21 cellular contexts compared by ENCODE assay signal in the genomic region with DNA sequence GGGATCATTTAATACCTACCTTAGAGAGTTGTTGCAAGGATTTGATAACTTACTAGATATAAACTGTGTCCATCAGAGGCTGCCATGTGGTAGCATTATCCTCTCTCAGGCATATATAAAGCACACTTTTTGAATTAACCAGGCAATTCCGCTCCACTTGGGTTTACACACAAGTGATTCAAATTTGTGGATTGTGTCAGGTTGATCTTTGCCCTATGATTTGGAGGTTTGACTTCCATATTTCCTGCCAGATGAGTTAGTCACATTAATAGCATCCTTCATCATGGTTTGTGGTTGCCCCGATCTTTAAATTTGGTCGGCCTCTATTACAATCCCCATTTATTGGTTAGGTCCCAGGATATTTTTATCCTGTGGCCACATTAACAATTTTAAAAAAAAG. TPM values are rescaled to one million over a fixed set of nuclear protein-coding genes. Genes with fewer than 3 reads are reported as not detected.
DNase-seq lines count a peak whose midpoint lies in the region; TF ChIP-seq lines count a peak whose summit lies in the region.
"Had no signal": no experiment of that assay in that cellular context is flagged by ENCODE, and none has a peak within 500 bp of the region (broad histone marks: within the 10 kb centered on the region; RNA-seq: fewer than 3 reads in every experiment).

No MANE protein-coding gene starts in this region.

- H3K27me3 ChIP-seq in adipocyte (replicated peaks; ENCODE audit: control insufficient read depth, insufficient read depth, low read length) (no peaks in the 10 kb centered on the region), ovary (no peaks in the 10 kb centered on the region)
- H3K27me3 ChIP-seq: body of pancreas, right atrium auricular region, tibial artery had no signal

- 77 to 96% (median 92%) methylated on average over 3 of the region's 3 CpGs for WGBS in ovary, 3 donors

- peaks cover 9% of the 10 kb centered on the region for H3K4me1 ChIP-seq in HEK293 (ENCODE audit: control insufficient read depth, insufficient read depth, low read length)
- H3K4me1 ChIP-seq in adipocyte (ENCODE audit: control insufficient read depth, insufficient read depth, low read length): peaks cover 5% of the 10 kb centered on the region
- peaks cover 5% of the 10 kb centered on the region for H3K4me1 ChIP-seq in ovary (ENCODE audit: insufficient read depth)
- H3K4me1 ChIP-seq: body of pancreas had no signal

- TF ChIP-seq CTCF in AG04449 (IDR thresholded peaks at IDR 0.05; ENCODE audit: insufficient read depth, low read length, missing control alignments) (no peak), HEK293 (tag by site-specific recombination; IDR thresholded peaks at IDR 0.05) (no peak), foreskin fibroblast (IDR thresholded peaks at IDR 0.05; ENCODE audit: low read depth, low read length) (no peak), ovary (IDR thresholded peaks at IDR 0.05) (no peak)

- CTCF ChIA-PET in AG04449 (lab: Yijun Ruan, JAX): interaction anchor here (0.7 kb wide), 1 partner anchor 60 kb away, joined by 4 read pairs; no protein-coding TSS in a partner anchor
- CTCF ChIA-PET in HEK293 (lab: Yijun Ruan, JAX): interaction anchor here (0.9 kb wide), 1 partner anchor 17 kb away, joined by 3 read pairs; no protein-coding TSS in a partner anchor

- POLR2A ChIA-PET in AG04449 (lab: Yijun Ruan, JAX) (no interaction called here), HEK293 (lab: Yijun Ruan, JAX) (no interaction called here)

- H3K27ac ChIP-seq in HEK293 (ENCODE audit: extremely low read depth, low read depth, low read length) (no peak overlapping the region), ovary (no peak overlapping the region)
- H3K27ac ChIP-seq: body of pancreas, right atrium auricular region, tibial artery had no signal

- intact Hi-C loops in ovary (cut with DNase I): no loop called here

- H3K9me3 ChIP-seq in HEK293 (ENCODE audit: control insufficient read depth, insufficient read depth, low read depth, low read length) (no peaks in the 10 kb centered on the region), adipocyte (ENCODE audit: control insufficient read depth, low read length) (peaks cover 7% of the 10 kb centered on the region), ovary (no peaks in the 10 kb centered on the region)
- H3K9me3 ChIP-seq: body of pancreas, right atrium auricular region, tibial artery had no signal

- no peak overlapping the region for H3K4me3 ChIP-seq in AG04449 (ENCODE audit: low read depth, low read length)
- H3K4me3 ChIP-seq in HEK293 (ENCODE audit: low read depth, low read length): no peak overlapping the region
- H3K4me3 ChIP-seq in adipocyte (ENCODE audit: low read length): no peak overlapping the region
- no peak overlapping the region for H3K4me3 ChIP-seq in foreskin fibroblast (ENCODE audit: low read depth in 1 of 2, low read length in 2 of 2)
- no peak overlapping the region for H3K4me3 ChIP-seq in ovary
- H3K4me3 ChIP-seq: body of pancreas, right atrium auricular region, tibial artery had no signal

- TF ChIP-seq EP300 in ovary (IDR thresholded peaks at IDR 0.05): no peak

- DNase-seq in AG04449 (ENCODE audit: low read depth, low spot score): peak; percentile 85
- peak; percentile 46 for DNase-seq in adipocyte (ENCODE audit: low read depth)
- DNase-seq in foreskin fibroblast: peak; percentile 97
- DNase-seq in SHP77 (lab: John Stamatoyannopoulos, UW): no peak
- no peak for DNase-seq in ovary
- no peak for DNase-seq in SIG-M5 (lab: John Stamatoyannopoulos, UW)
- no peak for DNase-seq in KG1 (lab: John Stamatoyannopoulos, UW)
- DNase-seq: ACHN; activated CD4-positive, alpha-beta memory T cell treated with anti-CD3 and anti-CD28 coated beads, Interleukin-2, amount 10 ng/mL, durations not matched to agents 7 days and 5 days; body of pancreas; GOT3; NCI-H1105; NCI-H2227 treated with DMSO at 0.1 percent for 48 hours; stimulated activated CD4-positive, alpha-beta T cell treated with anti-CD3 and anti-CD28 coated beads, Interleukin-2, amount 100 ng/mL, for 48 hours; tibial artery had no signal

- no peak overlapping the region for H3K9ac ChIP-seq in adipocyte (ENCODE audit: low read length)

- H3K36me3 ChIP-seq in HEK293 (ENCODE audit: control insufficient read depth in 2 of 2, insufficient read depth in 1 of 2, low read length in 2 of 2) (no peaks in the 10 kb centered on the region), adipocyte (ENCODE audit: control insufficient read depth, insufficient read depth, low read length, severe bottlenecking) (no peaks in the 10 kb centered on the region), ovary (no peaks in the 10 kb centered on the region)
- H3K36me3 ChIP-seq: right atrium auricular region, tibial artery had no signal

- TF ChIP-seq POLR2A in ovary (IDR thresholded peaks at IDR 0.05): no peak

TF ChIP-seq in HEK293, 187 proteins besides CTCF, POLR2A, EP300 and RAD21:
- TF ChIP-seq FEZF1 (tag by site-specific recombination; IDR thresholded peaks at IDR 0.05) (no peak), ZNF140 (tag by site-specific recombination; IDR thresholded peaks at IDR 0.05) (peak; percentile 76; the same call in 1 of the 2 replicates), SETDB1 (IDR thresholded peaks at IDR 0.05; ENCODE audit: insufficient read length, low read length) (peak; percentile 13)
TF ChIP-seq in HEK293: peak in this region for 2.

RNA-seq across cellular contexts. Expression of a gene that starts 44.8 kb away (rescaled TPM):
- total RNA-seq in ovary: not detected
- not detected for polyA plus RNA-seq in ovary
- total RNA-seq: activated CD4-positive, alpha-beta memory T cell treated with anti-CD3 and anti-CD28 coated beads, Interleukin-2, amount 10 ng/mL, durations not matched to agents 7 days and 5 days; activated T-helper 17 cell treated with anti-CD3 and anti-CD28 coated beads, Interleukin-2, amount 50 U/mL, for 72 hours; frontal cortex; lung microvascular endothelial cell; right atrium auricular region had no signal
- polyA plus RNA-seq: neural cell had no signal

RNA-seq across cellular contexts. Expression of a gene that starts 52.2 kb away (rescaled TPM):
- 10 to 100 TPM in 6 of 7 donors, 1 to 10 TPM in 1; 8.1 to 40.7 (median 23.0) TPM for total RNA-seq in ovary
- 10 to 100 TPM in 1 of 2 donors, 1 to 10 TPM in 1; 5.4 to 12.4 TPM for polyA plus RNA-seq in ovary
- polyA plus RNA-seq: neural cell had no signal

RNA-seq across cellular contexts. Expression of a gene that starts 54.4 kb away (rescaled TPM):
- not detected for total RNA-seq in ovary
- not detected for polyA plus RNA-seq in ovary
- total RNA-seq: activated CD4-positive, alpha-beta memory T cell treated with anti-CD3 and anti-CD28 coated beads, Interleukin-2, amount 10 ng/mL, durations not matched to agents 7 days and 5 days; activated T-helper 17 cell treated with anti-CD3 and anti-CD28 coated beads, Interleukin-2, amount 50 U/mL, for 72 hours; body of pancreas; frontal cortex; lung microvascular endothelial cell; right atrium auricular region had no signal
- polyA plus RNA-seq: neural cell had no signal

Comparison
In these comparisons a context has a peak if more than half of its experiments do, and no peak if none do; other contexts are left out.
1. DNase-seq: peak in AG04449 (single experiment), adipocyte (single experiment) and foreskin fibroblast (2 of 2); none in SHP77 (0 of 2), ovary (0 of 5), SIG-M5 (single experiment) and KG1 (single experiment).